Comparison of ENCODE assay signal across 17 cellular contexts in genomic region chr2:7133521-7133920, GRCh38.
DNase-seq lines count a peak whose midpoint lies in the region; ATAC-seq, FAIRE-seq and TF ChIP-seq lines count a peak whose summit lies in the region.
"Had no signal": no experiment of that assay in that cellular context is flagged by ENCODE, and none has a peak within 500 bp of the region (broad histone marks: within the 10 kb centered on the region; RNA-seq: fewer than 3 reads in every experiment).

No MANE protein-coding gene starts in this region.

- TF ChIP-seq EP300 in K562 (IDR thresholded peaks at IDR 0.05; ENCODE audit: low read length): no peak

- H3K9me2 ChIP-seq in Karpas-422 (replicated peaks; ENCODE audit: insufficient read depth, low read length): no peaks in the 10 kb centered on the region

- intact Hi-C loops in K562 (cut with micrococcal nuclease): no loop called here

- CTCF ChIA-PET in K562 (lab: Yijun Ruan, JAX; ENCODE audit: low intra/inter-chr PET ratio): no interaction called here

- ATAC-seq in K562 (peak; percentile 65; the same call in 1 of the 3 replicates), HG02840 (IDR thresholded peaks at IDR 0.05; ENCODE audit: low FRiP score, unreplicated experiment) (no peak), GM18505 (IDR thresholded peaks at IDR 0.05; ENCODE audit: unreplicated experiment) (no peak)

- H4K20me1 ChIP-seq in Karpas-422 (ENCODE audit: insufficient read depth, low read depth, low read length): no peaks in the 10 kb centered on the region
- H4K20me1 ChIP-seq in K562 (replicated peaks; ENCODE audit: control insufficient read depth, insufficient read depth, low read length): no peaks in the 10 kb centered on the region

- H3K79me2 ChIP-seq in Karpas-422 (ENCODE audit: low read length) (no peaks in the 10 kb centered on the region), K562 (ENCODE audit: control insufficient read depth, insufficient read depth, low read length) (no peaks in the 10 kb centered on the region)

- H3K4me2 ChIP-seq in Karpas-422 (ENCODE audit: low read depth, low read length, poor library complexity, severe bottlenecking) (no peak overlapping the region), K562 (ENCODE audit: insufficient read depth, low read length) (no peak overlapping the region)

- FAIRE-seq in K562 (lab: Jason Lieb, UNC): no peak
- FAIRE-seq: H1 had no signal

- H3K4me1 ChIP-seq in Karpas-422 (ENCODE audit: low read length) (no peaks in the 10 kb centered on the region), K562 (replicated peaks in 1 of 2; ENCODE audit: control insufficient read depth in 2 of 2, insufficient read depth in 2 of 2, low read length in 2 of 2) (no peaks in the 10 kb centered on the region)
- H3K4me1 ChIP-seq: breast epithelium, SJCRH30, tibial artery had no signal

- H3K9me3 ChIP-seq in Karpas-422 (ENCODE audit: low read length) (no peaks in the 10 kb centered on the region), K562 (replicated peaks; ENCODE audit: control insufficient read depth, insufficient read depth, low read depth, low read length) (no peaks in the 10 kb centered on the region)
- H3K9me3 ChIP-seq: breast epithelium, sigmoid colon, SJCRH30, tibial artery had no signal

- H3K27me3 ChIP-seq in Karpas-422 (ENCODE audit: low read length) (no peaks in the 10 kb centered on the region), K562 (ENCODE audit: control insufficient read depth in 2 of 2, insufficient read depth in 2 of 2, low read length in 2 of 2) (no peaks in the 10 kb centered on the region)
- H3K27me3 ChIP-seq: breast epithelium, sigmoid colon, tibial artery had no signal

- DNase-seq in SHP77 (lab: John Stamatoyannopoulos, UW) (peak; percentile 13 to 40), SHP77 treated with DMSO at 0.1 percent for 48 hours (lab: John Stamatoyannopoulos, UW) (no peak), Karpas-422 (peak; percentile 48), K562 (ENCODE audit: extremely low read depth in 1 of 4, low spot score in 3 of 4) (peak in 1 of 4 experiments; percentile 5), retinal pigment epithelial cell (ENCODE audit: low read depth) (no peak), substantia nigra (lab: John Stamatoyannopoulos, UW) (no peak)
- DNase-seq: activated CD4-positive, alpha-beta T cell treated with anti-CD3 and anti-CD28 coated beads for 1 hour; KBM-7; NCI-H510A; sigmoid colon; tibial artery had no signal

- H3K9me1 ChIP-seq in K562 (ENCODE audit: control insufficient read depth, insufficient read depth, low read length): no peaks in the 10 kb centered on the region

- no peak for TF ChIP-seq RAD21 in K562 (CRISPR knock-in tag; conservative IDR thresholded peaks at IDR 0.05 in 1 of 2, IDR thresholded peaks at IDR 0.05 in 1 of 2)

- TF ChIP-seq CTCF in K562 (IDR thresholded peaks at IDR 0.05 in 2 of 3, conservative IDR thresholded peaks at IDR 0.05 in 1 of 3; ENCODE audit: insufficient read depth in 2 of 3, low read depth in 1 of 3, low read length in 3 of 3): peak; percentile 17 to 22 (median 17); a peak in 2 of 6 replicates
- peak; percentile 45 for TF ChIP-seq CTCF in retinal pigment epithelial cell (conservative IDR thresholded peaks at IDR 0.05; ENCODE audit: low read depth, low read length)

- 0% methylated on average over 4 of the region's 4 CpGs for WGBS in K562 (ENCODE audit: insufficient coverage, low coverage, missing lambda C conversion rate)

- in situ Hi-C loops in K562 (cut with MboI): no loop called here

- no peaks in the 10 kb centered on the region for H3K36me3 ChIP-seq in Karpas-422 (ENCODE audit: insufficient read depth, low read length)
- no peaks in the 10 kb centered on the region for H3K36me3 ChIP-seq in K562 (ENCODE audit: control insufficient read depth, insufficient read depth, low read length)
- H3K36me3 ChIP-seq: breast epithelium, sigmoid colon, SJCRH30, tibial artery had no signal

- BruUV-seq in K562 (replicated peaks; lab: Mats Ljungman, UMichigan): no TSS peak

- no peak overlapping the region for H3K9ac ChIP-seq in Karpas-422 (ENCODE audit: low read length)
- no peak overlapping the region for H3K9ac ChIP-seq in K562 (ENCODE audit: insufficient read depth in 1 of 2, low read depth in 2 of 2, low read length in 2 of 2)

- no peak overlapping the region for H2AFZ ChIP-seq in Karpas-422 (ENCODE audit: low read length)
- no peak overlapping the region for H2AFZ ChIP-seq in K562 (ENCODE audit: low read depth, low read length)

- no peak for TF ChIP-seq POLR2A in K562 (conservative IDR thresholded peaks at IDR 0.05)
- no peak for TF ChIP-seq POLR2A in GM18505 (IDR thresholded peaks at IDR 0.05; ENCODE audit: borderline replicate concordance, extremely low read depth, insufficient read depth, insufficient read length)

- no peak overlapping the region for H3K27ac ChIP-seq in Karpas-422 (ENCODE audit: low read length)
- H3K27ac ChIP-seq in K562 (ENCODE audit: extremely low read depth, low read depth, low read length): no peak overlapping the region
- no peak overlapping the region for H3K27ac ChIP-seq in substantia nigra (ENCODE audit: low read depth, low read length, poor library complexity, severe bottlenecking)
- H3K27ac ChIP-seq: breast epithelium, epithelial cell of prostate, sigmoid colon, SJCRH30, tibial artery had no signal

- POLR2A ChIA-PET in K562 (lab: Yijun Ruan, JAX): interaction anchor here (0.6 kb wide), 1 partner anchor 1526 kb away, joined by 3 read pairs; no protein-coding TSS in a partner anchor

- H3K4me3 ChIP-seq in Karpas-422 (ENCODE audit: low read length) (no peak overlapping the region), K562 (no peak overlapping the region), retinal pigment epithelial cell (ENCODE audit: low read length) (no peak overlapping the region)
- H3K4me3 ChIP-seq: breast epithelium, sigmoid colon, SJCRH30, tibial artery had no signal

TF ChIP-seq in K562, 482 proteins besides CTCF, POLR2A, EP300 and RAD21:
- TF ChIP-seq SRSF1 (IDR thresholded peaks at IDR 0.05; ENCODE audit: low read depth, low read length) (no peak), BCL6 (CRISPR knock-in tag; IDR thresholded peaks at IDR 0.05) (no peak), ZBTB5 (IDR thresholded peaks at IDR 0.05) (no peak), TCF7L2 (IDR thresholded peaks at IDR 0.05; ENCODE audit: low read depth, low read length) (no peak)

Comparison
In these comparisons a context has a peak if more than half of its experiments do, and no peak if none do; other contexts are left out.
1. DNase-seq: peak in SHP77 (2 of 2) and Karpas-422 (single experiment); none in SHP77 treated with DMSO at 0.1 percent for 48 hours (single experiment), retinal pigment epithelial cell (single experiment) and substantia nigra (0 of 49).